ENCODE assay signal across 1 cellular context in the genomic region with DNA sequence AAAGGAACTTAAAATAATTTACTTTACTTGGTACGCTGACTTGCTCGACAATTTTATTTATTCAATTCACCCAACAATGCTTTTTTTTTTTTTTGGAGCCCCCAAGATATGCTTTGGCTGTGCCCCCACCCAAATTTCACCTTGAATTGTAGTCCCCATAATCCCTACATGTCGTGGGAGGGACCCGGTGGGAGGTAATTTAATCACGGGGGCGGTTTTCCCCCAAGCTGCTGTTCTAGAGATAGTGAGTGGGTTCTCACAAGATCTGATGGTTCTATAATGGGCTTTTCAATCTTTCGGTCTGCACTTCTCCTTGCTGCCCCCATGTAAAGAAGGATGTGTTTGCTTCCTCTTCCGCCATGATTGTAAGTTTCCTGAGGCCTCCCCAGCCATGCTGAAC.
TF ChIP-seq lines count a peak whose summit lies in the region.

No MANE protein-coding gene starts in this region.

TF ChIP-seq in GM23338, 12 proteins besides CTCF, POLR2A, EP300 and RAD21 (continued from another document):
- TF ChIP-seq EZH2 (IDR thresholded peaks at IDR 0.05; ENCODE audit: low read depth, unreplicated experiment) (no peak), STAT1 (IDR thresholded peaks at IDR 0.05; ENCODE audit: unreplicated experiment) (no peak), JUNB (IDR thresholded peaks at IDR 0.05; ENCODE audit: unreplicated experiment) (no peak), NANOG (IDR thresholded peaks at IDR 0.05; ENCODE audit: borderline replicate concordance) (no peak)
- TF ChIP-seq, protein P1, sequence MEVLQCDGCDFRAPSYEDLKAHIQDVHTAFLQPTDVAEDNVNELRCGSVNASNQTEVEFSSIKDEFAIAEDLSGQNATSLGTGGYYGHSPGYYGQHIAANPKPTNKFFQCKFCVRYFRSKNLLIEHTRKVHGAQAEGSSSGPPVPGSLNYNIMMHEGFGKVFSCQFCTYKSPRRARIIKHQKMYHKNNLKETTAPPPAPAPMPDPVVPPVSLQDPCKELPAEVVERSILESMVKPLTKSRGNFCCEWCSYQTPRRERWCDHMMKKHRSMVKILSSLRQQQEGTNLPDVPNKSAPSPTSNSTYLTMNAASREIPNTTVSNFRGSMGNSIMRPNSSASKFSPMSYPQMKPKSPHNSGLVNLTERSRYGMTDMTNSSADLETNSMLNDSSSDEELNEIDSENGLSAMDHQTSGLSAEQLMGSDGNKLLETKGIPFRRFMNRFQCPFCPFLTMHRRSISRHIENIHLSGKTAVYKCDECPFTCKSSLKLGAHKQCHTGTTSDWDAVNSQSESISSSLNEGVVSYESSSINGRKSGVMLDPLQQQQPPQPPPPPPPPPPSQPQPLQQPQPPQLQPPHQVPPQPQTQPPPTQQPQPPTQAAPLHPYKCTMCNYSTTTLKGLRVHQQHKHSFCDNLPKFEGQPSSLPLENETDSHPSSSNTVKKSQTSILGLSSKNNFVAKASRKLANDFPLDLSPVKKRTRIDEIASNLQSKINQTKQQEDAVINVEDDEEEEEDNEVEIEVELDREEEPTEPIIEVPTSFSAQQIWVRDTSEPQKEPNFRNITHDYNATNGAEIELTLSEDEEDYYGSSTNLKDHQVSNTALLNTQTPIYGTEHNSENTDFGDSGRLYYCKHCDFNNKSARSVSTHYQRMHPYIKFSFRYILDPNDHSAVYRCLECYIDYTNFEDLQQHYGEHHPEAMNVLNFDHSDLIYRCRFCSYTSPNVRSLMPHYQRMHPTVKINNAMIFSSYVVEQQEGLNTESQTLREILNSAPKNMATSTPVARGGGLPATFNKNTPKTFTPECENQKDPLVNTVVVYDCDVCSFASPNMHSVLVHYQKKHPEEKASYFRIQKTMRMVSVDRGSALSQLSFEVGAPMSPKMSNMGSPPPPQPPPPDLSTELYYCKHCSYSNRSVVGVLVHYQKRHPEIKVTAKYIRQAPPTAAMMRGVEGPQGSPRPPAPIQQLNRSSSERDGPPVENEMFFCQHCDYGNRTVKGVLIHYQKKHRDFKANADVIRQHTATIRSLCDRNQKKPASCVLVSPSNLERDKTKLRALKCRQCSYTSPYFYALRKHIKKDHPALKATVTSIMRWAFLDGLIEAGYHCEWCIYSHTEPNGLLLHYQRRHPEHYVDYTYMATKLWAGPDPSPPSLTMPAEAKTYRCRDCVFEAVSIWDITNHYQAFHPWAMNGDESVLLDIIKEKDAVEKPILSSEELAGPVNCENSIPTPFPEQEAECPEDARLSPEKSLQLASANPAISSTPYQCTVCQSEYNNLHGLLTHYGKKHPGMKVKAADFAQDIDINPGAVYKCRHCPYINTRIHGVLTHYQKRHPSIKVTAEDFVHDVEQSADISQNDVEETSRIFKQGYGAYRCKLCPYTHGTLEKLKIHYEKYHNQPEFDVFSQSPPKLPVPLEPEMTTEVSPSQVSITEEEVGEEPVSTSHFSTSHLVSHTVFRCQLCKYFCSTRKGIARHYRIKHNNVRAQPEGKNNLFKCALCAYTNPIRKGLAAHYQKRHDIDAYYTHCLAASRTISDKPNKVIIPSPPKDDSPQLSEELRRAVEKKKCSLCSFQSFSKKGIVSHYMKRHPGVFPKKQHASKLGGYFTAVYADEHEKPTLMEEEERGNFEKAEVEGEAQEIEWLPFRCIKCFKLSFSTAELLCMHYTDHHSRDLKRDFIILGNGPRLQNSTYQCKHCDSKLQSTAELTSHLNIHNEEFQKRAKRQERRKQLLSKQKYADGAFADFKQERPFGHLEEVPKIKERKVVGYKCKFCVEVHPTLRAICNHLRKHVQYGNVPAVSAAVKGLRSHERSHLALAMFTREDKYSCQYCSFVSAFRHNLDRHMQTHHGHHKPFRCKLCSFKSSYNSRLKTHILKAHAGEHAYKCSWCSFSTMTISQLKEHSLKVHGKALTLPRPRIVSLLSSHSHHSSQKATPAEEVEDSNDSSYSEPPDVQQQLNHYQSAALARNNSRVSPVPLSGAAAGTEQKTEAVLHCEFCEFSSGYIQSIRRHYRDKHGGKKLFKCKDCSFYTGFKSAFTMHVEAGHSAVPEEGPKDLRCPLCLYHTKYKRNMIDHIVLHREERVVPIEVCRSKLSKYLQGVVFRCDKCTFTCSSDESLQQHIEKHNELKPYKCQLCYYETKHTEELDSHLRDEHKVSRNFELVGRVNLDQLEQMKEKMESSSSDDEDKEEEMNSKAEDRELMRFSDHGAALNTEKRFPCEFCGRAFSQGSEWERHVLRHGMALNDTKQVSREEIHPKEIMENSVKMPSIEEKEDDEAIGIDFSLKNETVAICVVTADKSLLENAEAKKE (CRISPR knock-in tag; IDR thresholded peaks at IDR 0.05), result no peak
